8 cellular contexts compared by ENCODE assay signal in the genomic region with DNA sequence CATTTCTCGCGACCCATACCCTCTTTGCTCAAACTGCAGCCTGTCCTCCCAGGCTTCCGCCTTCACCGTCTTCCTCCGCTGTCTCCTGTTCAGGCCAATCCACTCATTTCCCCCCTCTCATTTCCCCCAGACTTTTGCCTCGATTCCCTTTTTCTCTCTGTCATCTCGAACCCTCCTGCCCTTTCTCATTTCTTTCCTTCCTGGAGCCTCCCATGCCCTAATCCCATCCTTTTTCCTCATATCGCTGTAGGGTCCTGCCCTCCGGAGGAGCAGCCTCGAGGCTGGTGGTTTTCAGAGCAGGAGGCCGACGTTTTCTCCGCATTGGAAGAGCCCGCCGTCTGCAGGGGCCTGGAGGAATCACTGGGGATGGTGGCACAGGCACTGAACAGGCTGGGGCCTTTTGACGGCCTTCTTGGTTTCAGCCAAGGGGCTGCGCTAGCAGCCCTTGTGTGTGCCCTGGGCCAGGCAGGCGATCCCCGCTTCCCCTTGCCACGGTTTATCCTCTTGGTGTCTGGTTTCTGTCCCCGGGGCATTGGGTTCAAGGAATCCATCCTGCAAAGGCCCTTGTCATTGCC. TPM values are rescaled to one million over a fixed set of nuclear protein-coding genes. Genes with fewer than 3 reads are reported as not detected.
DNase-seq lines count a peak whose midpoint lies in the region; ATAC-seq and TF ChIP-seq lines count a peak whose summit lies in the region.

No MANE protein-coding gene starts in this region.

- H3K4me3 Mint-ChIP-seq in activated naive CD8-positive, alpha-beta T cell treated with anti-CD3 and anti-CD28 coated beads, Interleukin-2, amount 10 ng/mL, durations not matched to agents 7 days and 5 days = peak overlapping the region; percentile 93

- H3K27me3 ChIP-seq in BLaER1 treated with 17β-estradiol and CSF1 and Interleukin-3, amounts not matched to agents 10 nM and 100 nM = peaks cover 0 to under 1% (median 0%) of the 10 kb centered on the region in 11 experiments; a peak in 1 of 22 replicates
- peaks cover 14% of the 10 kb centered on the region for H3K27me3 ChIP-seq in iPS-18a (ENCODE audit: control insufficient read depth, insufficient read depth, low read length)
- peaks cover 0 to 3% (median 0%) of the 10 kb centered on the region in 7 donors for H3K27me3 ChIP-seq in spleen (replicated peaks in 1 of 7)

- no peak for ATAC-seq in activated naive CD8-positive, alpha-beta T cell treated with anti-CD3 and anti-CD28 coated beads, Interleukin-2, amount 10 ng/mL, durations not matched to agents 7 days and 5 days (ENCODE audit: low read depth)
- ATAC-seq in HG03565 (IDR thresholded peaks at IDR 0.05; ENCODE audit: unreplicated experiment) = no peak

- peaks cover 17 to 59% (median 40%) of the 10 kb centered on the region in 11 experiments; a peak in 21 of 22 replicates for H3K36me3 ChIP-seq in BLaER1 treated with 17β-estradiol and CSF1 and Interleukin-3, amounts not matched to agents 10 nM and 100 nM
- H3K36me3 ChIP-seq in iPS-18a (ENCODE audit: control insufficient read depth, low read depth, low read length) (no peaks in the 10 kb centered on the region), spleen (peaks cover 0 to 53% (median 31%) of the 10 kb centered on the region in 6 donors)

- H3K27me3 Mint-ChIP-seq in activated naive CD8-positive, alpha-beta T cell treated with anti-CD3 and anti-CD28 coated beads, Interleukin-2, amount 10 ng/mL, durations not matched to agents 7 days and 5 days = no peaks in the 10 kb centered on the region

- peaks cover 22 to 34% (median 28%) of the 10 kb centered on the region in 10 experiments for H3K4me1 ChIP-seq in BLaER1 treated with 17β-estradiol and CSF1 and Interleukin-3, amounts not matched to agents 10 nM and 100 nM
- H3K4me1 ChIP-seq in iPS-18a (ENCODE audit: control insufficient read depth, low read depth, low read length) (peaks cover 5% of the 10 kb centered on the region), spleen (peaks cover 0 to 40% (median 29%) of the 10 kb centered on the region in 6 donors)

- no peak for DNase-seq in activated naive CD8-positive, alpha-beta T cell treated with anti-CD3 and anti-CD28 coated beads, Interleukin-2, amount 10 ng/mL, durations not matched to agents 7 days and 5 days
- DNase-seq in spleen = peak; percentile 74
- no peak for DNase-seq in AG08396 (ENCODE audit: low spot score)
- DNase-seq in hepatic stellate cell (ENCODE audit: low spot score) = no peak

- TF ChIP-seq RAD21 in Ishikawa (IDR thresholded peaks at IDR 0.05; ENCODE audit: low read depth) = no peak

- H3K4me1 Mint-ChIP-seq in activated naive CD8-positive, alpha-beta T cell treated with anti-CD3 and anti-CD28 coated beads, Interleukin-2, amount 10 ng/mL, durations not matched to agents 7 days and 5 days = peaks cover 12% of the 10 kb centered on the region

- H3K9me3 ChIP-seq in BLaER1 treated with 17β-estradiol and CSF1 and Interleukin-3, amounts not matched to agents 10 nM and 100 nM (replicated peaks in 1 of 11) = no peaks in the 10 kb centered on the region
- no peaks in the 10 kb centered on the region for H3K9me3 ChIP-seq in iPS-18a (ENCODE audit: control insufficient read depth, low read depth, low read length)
- no peaks in the 10 kb centered on the region for H3K9me3 ChIP-seq in spleen

- peaks cover 12% of the 10 kb centered on the region for H3K36me3 Mint-ChIP-seq in activated naive CD8-positive, alpha-beta T cell treated with anti-CD3 and anti-CD28 coated beads, Interleukin-2, amount 10 ng/mL, durations not matched to agents 7 days and 5 days

- H3K27ac Mint-ChIP-seq in activated naive CD8-positive, alpha-beta T cell treated with anti-CD3 and anti-CD28 coated beads, Interleukin-2, amount 10 ng/mL, durations not matched to agents 7 days and 5 days = peak overlapping the region; percentile 96

- peak overlapping the region; percentile 87 to 95 (median 94) for H3K9ac ChIP-seq in BLaER1 treated with 17β-estradiol and CSF1 and Interleukin-3, amounts not matched to agents 10 nM and 100 nM
- H3K9ac ChIP-seq in iPS-18a (ENCODE audit: low read length) = peak overlapping the region; percentile 81

- no peak for TF ChIP-seq EP300 in Ishikawa (IDR thresholded peaks at IDR 0.05; ENCODE audit: borderline replicate concordance)

- H3K4me2 ChIP-seq in BLaER1 treated with 17β-estradiol and CSF1 and Interleukin-3, amounts not matched to agents 10 nM and 100 nM = peak overlapping the region; percentile 90 to 99 (median 96)

- no peak for TF ChIP-seq POLR2A in spleen (IDR thresholded peaks at IDR 0.05)

- intact Hi-C loops in spleen (cut with DNase I; ENCODE audit: low total_unique reads) = no loop called here

- no peak for TF ChIP-seq CTCF in spleen (IDR thresholded peaks at IDR 0.05 in 8 of 11, conservative IDR thresholded peaks at IDR 0.05 in 3 of 11)

- peaks cover 0 to 23% (median 11%) of the 10 kb centered on the region in 11 experiments; a peak in 10 of 22 replicates for H4K20me1 ChIP-seq in BLaER1 treated with 17β-estradiol and CSF1 and Interleukin-3, amounts not matched to agents 10 nM and 100 nM

- peak overlapping the region; percentile 73 to 90 (median 78) for H3K4me3 ChIP-seq in BLaER1 treated with 17β-estradiol and CSF1 and Interleukin-3, amounts not matched to agents 10 nM and 100 nM
- H3K4me3 ChIP-seq in iPS-18a (ENCODE audit: low read length) (peak overlapping the region; percentile 78), spleen (peak overlapping the region; percentile 52 to 85 (median 74))

- no peaks in the 10 kb centered on the region for H3K9me3 Mint-ChIP-seq in activated naive CD8-positive, alpha-beta T cell treated with anti-CD3 and anti-CD28 coated beads, Interleukin-2, amount 10 ng/mL, durations not matched to agents 7 days and 5 days

- POLR2A ChIA-PET in activated naive CD8-positive, alpha-beta T cell treated with anti-CD3 and anti-CD28 coated beads, Interleukin-2, amount 10 ng/mL, durations not matched to agents 7 days and 5 days (lab: Charles Lee) = interaction anchor here (1.0 to 3.3 kb wide), 2 partner anchors 11 to 218 kb away, joined by 3 to 13 read pairs; partner anchors contain the start of gene DPH1

- H3K27ac ChIP-seq in BLaER1 treated with 17β-estradiol and CSF1 and Interleukin-3, amounts not matched to agents 10 nM and 100 nM = peak overlapping the region; percentile 88 to 96 (median 93)
- peak overlapping the region; percentile 51 for H3K27ac ChIP-seq in iPS-18a (ENCODE audit: low read length)
- peak overlapping the region; percentile 87 to 96 (median 93) for H3K27ac ChIP-seq in spleen

- 24 to 30% (median 25%) methylated on average over 21 of the region's 21 CpGs for WGBS in spleen, 5 donors

TF ChIP-seq in Ishikawa, 13 proteins besides CTCF, POLR2A, EP300 and RAD21:
- TF ChIP-seq CREB1 (IDR thresholded peaks at IDR 0.05; ENCODE audit: low read depth) (no peak), YY1 (IDR thresholded peaks at IDR 0.05; ENCODE audit: low read depth) (no peak), ZBTB7A (IDR thresholded peaks at IDR 0.05; ENCODE audit: low read depth) (peak; percentile 23; the same call in 1 of the 2 replicates), CEBPB (IDR thresholded peaks at IDR 0.05) (no peak), EGR1 (IDR thresholded peaks at IDR 0.05) (no peak)
TF ChIP-seq in Ishikawa: peak in this region for 1.

RNA-seq across cellular contexts. Expression of gene OVCA2, which starts 0.6 kb away (rescaled TPM):
- total RNA-seq in activated naive CD8-positive, alpha-beta T cell treated with anti-CD3 and anti-CD28 coated beads, Interleukin-2, amount 10 ng/mL, durations not matched to agents 7 days and 5 days = 10 to 100 TPM; 32.0 to 35.5 TPM
- total RNA-seq in spleen = 10 to 100 TPM; 20.9 to 51.3 (median 28.9) TPM
- 10 to 100 TPM; 52.9 to 68.8 (median 66.4) TPM for polyA plus RNA-seq in spleen

RNA-seq across cellular contexts. Expression of gene HIC1, which starts 12.5 kb away (rescaled TPM):
- 10 to 100 TPM; 62.1 to 64.3 TPM for total RNA-seq in activated naive CD8-positive, alpha-beta T cell treated with anti-CD3 and anti-CD28 coated beads, Interleukin-2, amount 10 ng/mL, durations not matched to agents 7 days and 5 days
- total RNA-seq in spleen = 10 to 100 TPM in 6 of 7 donors, 1 to 10 TPM in 1; 7.0 to 59.6 (median 23.3) TPM
- polyA plus RNA-seq in spleen = 1 to 10 TPM; 1.3 to 4.7 (median 2.6) TPM

RNA-seq across cellular contexts. Expression of gene DPH1, which starts 12.5 kb away (rescaled TPM):
- 10 to 100 TPM; 45.7 to 46.4 TPM for total RNA-seq in activated naive CD8-positive, alpha-beta T cell treated with anti-CD3 and anti-CD28 coated beads, Interleukin-2, amount 10 ng/mL, durations not matched to agents 7 days and 5 days
- total RNA-seq in spleen = 10 to 100 TPM; 38.3 to 58.5 (median 43.5) TPM
- 10 to 100 TPM; 20.6 to 37.9 (median 20.9) TPM for polyA plus RNA-seq in spleen

RNA-seq across cellular contexts. Expression of gene RTN4RL1, which starts 17.3 kb away (rescaled TPM):
- under 1 TPM; 0.22 to 0.45 TPM for total RNA-seq in activated naive CD8-positive, alpha-beta T cell treated with anti-CD3 and anti-CD28 coated beads, Interleukin-2, amount 10 ng/mL, durations not matched to agents 7 days and 5 days
- 1 to 10 TPM in 5 of 7 donors, under 1 TPM in 2; 0.67 to 4.5 (median 2.1) TPM for total RNA-seq in spleen
- under 1 TPM; 0.09 to 0.67 (median 0.26) TPM for polyA plus RNA-seq in spleen
